Comparison of ENCODE assay signal across 8 cellular contexts in genomic region chr19:13920940-13921744, GRCh38. TPM values are rescaled to one million over a fixed set of nuclear protein-coding genes. Genes with fewer than 3 reads are reported as not detected.
DNase-seq lines count a peak whose midpoint lies in the region; ATAC-seq and TF ChIP-seq lines count a peak whose summit lies in the region.

No MANE protein-coding gene starts in this region.

- DNase-seq in HS-5 (ENCODE audit: low read depth) (peak; percentile 18), SK-MEL-5 (ENCODE audit: low read depth, low spot score) (peak; percentile 84), endothelial cell (ENCODE audit: low spot score) (no peak), psoas muscle (no peak), ecto neural progenitor cell (ENCODE audit: low spot score) (no peak)

- no peaks in the 10 kb centered on the region for H4K20me1 ChIP-seq in DOHH2 (ENCODE audit: control insufficient read depth, insufficient read depth, low read depth, low read length)

- peak overlapping the region; percentile 37 for H3K4me3 Mint-ChIP-seq in endothelial cell (ENCODE audit: unreplicated experiment)

- intact Hi-C loops in psoas muscle (cut with DNase I): no loop called here

- H3K36me3 ChIP-seq in DOHH2 (ENCODE audit: control insufficient read depth, low read length) (peaks cover 67% of the 10 kb centered on the region), psoas muscle (ENCODE audit: insufficient read depth in 1 of 2, low read depth in 1 of 2) (peaks cover 0 to 90% of the 10 kb centered on the region in 2 donors)

- peaks cover 33% of the 10 kb centered on the region for H3K36me3 Mint-ChIP-seq in endothelial cell (ENCODE audit: low read depth, unreplicated experiment)

- H3F3A ChIP-seq in DOHH2 (ENCODE audit: control insufficient read depth, insufficient read depth): no peaks in the 10 kb centered on the region

- H3K79me2 ChIP-seq in DOHH2 (ENCODE audit: control insufficient read depth, low read length): no peaks in the 10 kb centered on the region

- in situ Hi-C loops in SK-MEL-5 (cut with HindIII; ENCODE audit: low pct_unique_long_range_greater_than_20kb, low sequenced_read_pairs): no loop called here

- TF ChIP-seq CTCF in DOHH2 (IDR thresholded peaks at IDR 0.05; ENCODE audit: low read depth, low read length, poor library complexity, severe bottlenecking): no peak
- TF ChIP-seq CTCF in endothelial cell (IDR thresholded peaks at IDR 0.05; ENCODE audit: unreplicated experiment): no peak
- TF ChIP-seq CTCF in psoas muscle (IDR thresholded peaks at IDR 0.05): no peak

- peaks cover 2% of the 10 kb centered on the region for H3K27me3 Mint-ChIP-seq in endothelial cell (ENCODE audit: unreplicated experiment)

- peaks cover 2% of the 10 kb centered on the region for H3K4me1 Mint-ChIP-seq in endothelial cell (ENCODE audit: unreplicated experiment)

- H3K9me3 ChIP-seq in DOHH2 (ENCODE audit: control insufficient read depth, insufficient read depth, low read length) (peaks cover 11% of the 10 kb centered on the region; the same call in 1 of the 2 replicates), psoas muscle (no peaks in the 10 kb centered on the region)

- peak overlapping the region; percentile 26; the same call in 1 of the 2 replicates for H3K4me2 ChIP-seq in DOHH2 (ENCODE audit: low read length)

- H3K4me3 ChIP-seq in DOHH2 (ENCODE audit: low read length) (no peak overlapping the region; the same call in 1 of the 2 replicates), psoas muscle (no peak overlapping the region)

- H3K4me1 ChIP-seq in DOHH2 (ENCODE audit: control insufficient read depth, low read length) (peaks cover 4% of the 10 kb centered on the region), psoas muscle (no peaks in the 10 kb centered on the region)

- no peak overlapping the region for H3K27ac Mint-ChIP-seq in endothelial cell (ENCODE audit: unreplicated experiment)

- H3K27me3 ChIP-seq in DOHH2 (ENCODE audit: control insufficient read depth, low read length) (no peaks in the 10 kb centered on the region), psoas muscle (ENCODE audit: insufficient read depth in 3 of 3, low read length in 2 of 3) (no peaks in the 10 kb centered on the region)

- ATAC-seq in psoas muscle: peak in 3 of 4 donors; percentile 69 to 81 (median 75)
- no peak for ATAC-seq in GM18909 (IDR thresholded peaks at IDR 0.05; ENCODE audit: poor library complexity, unreplicated experiment)
- ATAC-seq in GM19397 (IDR thresholded peaks at IDR 0.05; ENCODE audit: unreplicated experiment): no peak

- 82 to 90% (median 89%) methylated on average over 2 of the region's 2 CpGs for WGBS in psoas muscle, 3 donors

- no peaks in the 10 kb centered on the region for H3K9me2 ChIP-seq in DOHH2 (replicated peaks; ENCODE audit: control insufficient read depth, low read length)

- no peaks in the 10 kb centered on the region for H3K9me3 Mint-ChIP-seq in endothelial cell (ENCODE audit: unreplicated experiment)

- H3K27ac ChIP-seq in DOHH2 (ENCODE audit: low read depth, low read length) (0 out of 2 replicates have a peak overlapping the region, but pooled peaks have one; percentile 28), psoas muscle (no peak overlapping the region)

RNA-seq across cellular contexts. Expression of gene CC2D1A, which starts 15.1 kb away (rescaled TPM):
- total RNA-seq in SK-MEL-5 (2014; rRNA removed; shearing (Covaris generic)): 10.5 and 11.0 TPM in 2 replicates
- 22.1 and 22.6 TPM in 2 replicates for polyA plus RNA-seq in SK-MEL-5 (2015; cell fraction: cytosol; rRNA removed)
- polyA plus RNA-seq in SK-MEL-5 (2015; cell fraction: nucleus; rRNA removed): 46.5 and 70.2 TPM in 2 replicates
- total RNA-seq in endothelial cell (ENCODE audit: unreplicated experiment) (17.1 TPM), psoas muscle (10 to 100 TPM; 21.1 to 26.1 (median 24.6) TPM)
- 10 to 100 TPM; 20.1 to 31.7 (median 23.1) TPM for polyA plus RNA-seq in psoas muscle

RNA-seq across cellular contexts. Expression of gene BRME1, which starts 15.2 kb away (rescaled TPM):
- 0.56 and 1.1 TPM in 2 replicates for total RNA-seq in SK-MEL-5 (2014; rRNA removed; shearing (Covaris generic))
- 1.1 and 1.6 TPM in 2 replicates for polyA plus RNA-seq in SK-MEL-5 (2015; cell fraction: cytosol; rRNA removed)
- 4.0 and 5.4 TPM in 2 replicates for polyA plus RNA-seq in SK-MEL-5 (2015; cell fraction: nucleus; rRNA removed)
- total RNA-seq in endothelial cell (ENCODE audit: unreplicated experiment) (3.4 TPM), psoas muscle (1 to 10 TPM in 2 of 4 donors, under 1 TPM in 2; 0.27 to 1.5 (median 1.0) TPM)
- polyA plus RNA-seq in psoas muscle: 1 to 10 TPM in 2 of 3 donors, under 1 TPM in 1; 0.86 to 2.5 (median 1.7) TPM

RNA-seq across cellular contexts. Expression of gene PODNL1, which starts 17.1 kb away (rescaled TPM):
- total RNA-seq in SK-MEL-5 (2014; rRNA removed; shearing (Covaris generic)): not detected in 2 replicates
- polyA plus RNA-seq in SK-MEL-5 (2015; cell fraction: cytosol; rRNA removed): 0.30 and 1.6 TPM in 2 replicates
- 0.27 TPM in 1 of 2 replicates, not detected in the other for polyA plus RNA-seq in SK-MEL-5 (2015; cell fraction: nucleus; rRNA removed)
- total RNA-seq in endothelial cell (ENCODE audit: unreplicated experiment) (not detected), psoas muscle (1 to 10 TPM in 1 of 4 donors, under 1 TPM in 3; 0.18 to 1.3 (median 0.39) TPM)
- 1 to 10 TPM in 1 of 3 donors, under 1 TPM in 2; 0.07 to 1.3 (median 0.25) TPM for polyA plus RNA-seq in psoas muscle

RNA-seq across cellular contexts. Expression of gene DCAF15, which starts 31.2 kb away (rescaled TPM):
- total RNA-seq in SK-MEL-5 (2014; rRNA removed; shearing (Covaris generic)): 8.3 and 9.3 TPM in 2 replicates
- 13.1 and 14.2 TPM in 2 replicates for polyA plus RNA-seq in SK-MEL-5 (2015; cell fraction: cytosol; rRNA removed)
- 85.2 and 93.9 TPM in 2 replicates for polyA plus RNA-seq in SK-MEL-5 (2015; cell fraction: nucleus; rRNA removed)
- total RNA-seq in endothelial cell (ENCODE audit: unreplicated experiment): 53.0 TPM
- total RNA-seq in psoas muscle: 10 to 100 TPM in 3 of 4 donors, 1 to 10 TPM in 1; 9.2 to 25.3 (median 16.0) TPM
- 10 to 100 TPM; 13.8 to 24.5 (median 16.6) TPM for polyA plus RNA-seq in psoas muscle

RNA-seq across cellular contexts. Expression of gene NANOS3, which starts 44.2 kb away (rescaled TPM):
- not detected in 2 replicates for total RNA-seq in SK-MEL-5 (2014; rRNA removed; shearing (Covaris generic))
- polyA plus RNA-seq in SK-MEL-5 (2015; cell fraction: cytosol; rRNA removed): not detected in 2 replicates
- not detected in 2 replicates for polyA plus RNA-seq in SK-MEL-5 (2015; cell fraction: nucleus; rRNA removed)
- total RNA-seq in endothelial cell (ENCODE audit: unreplicated experiment): 0.69 TPM
- not detected for total RNA-seq in psoas muscle
- polyA plus RNA-seq in psoas muscle: not detected

Comparison
In these comparisons a context has a peak if more than half of its experiments do, and no peak if none do; other contexts are left out.
1. DNase-seq: peak in HS-5 (single experiment) and SK-MEL-5 (single experiment); none in endothelial cell (single experiment), psoas muscle (0 of 2) and ecto neural progenitor cell (single experiment).
2. ATAC-seq: peak in psoas muscle (3 of 4); none in GM18909 (single experiment) and GM19397 (single experiment).